ENCODE assay signal across 1 cellular context in the genomic region with DNA sequence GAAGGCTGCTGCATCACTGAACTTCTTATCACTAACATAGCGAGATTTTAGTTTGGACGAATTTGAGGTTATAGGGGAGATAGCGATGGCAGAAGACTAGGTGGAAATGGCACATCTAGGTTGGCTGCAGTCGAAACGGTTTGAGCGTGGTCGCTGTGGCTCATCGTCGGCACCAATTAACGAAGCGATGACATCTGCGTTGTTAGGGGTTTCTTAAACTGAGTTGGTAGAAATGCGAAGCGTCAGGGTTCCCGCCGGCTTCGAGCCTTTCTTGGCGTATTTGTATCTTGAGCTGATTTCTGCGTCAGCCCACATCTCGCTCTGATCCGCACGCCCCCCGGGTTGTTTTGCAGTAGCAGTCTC.
TF ChIP-seq lines count a peak whose summit lies in the region.

No MANE protein-coding gene starts in this region.

TF ChIP-seq in A549, 52 proteins besides CTCF, POLR2A, EP300 and RAD21 (continued from another document):
- TF ChIP-seq TP53 (CRISPR knock-in tag; IDR thresholded peaks at IDR 0.05) (no peak), FOXS1 (CRISPR knock-in tag; IDR thresholded peaks at IDR 0.05) (no peak), POLR2AphosphoS2 (conservative IDR thresholded peaks at IDR 0.05; ENCODE audit: low read length) (no peak), ZSCAN20 (CRISPR knock-in tag; IDR thresholded peaks at IDR 0.05) (no peak), HOXA7 (CRISPR knock-in tag; IDR thresholded peaks at IDR 0.05) (no peak)
- TF ChIP-seq, protein P1, sequence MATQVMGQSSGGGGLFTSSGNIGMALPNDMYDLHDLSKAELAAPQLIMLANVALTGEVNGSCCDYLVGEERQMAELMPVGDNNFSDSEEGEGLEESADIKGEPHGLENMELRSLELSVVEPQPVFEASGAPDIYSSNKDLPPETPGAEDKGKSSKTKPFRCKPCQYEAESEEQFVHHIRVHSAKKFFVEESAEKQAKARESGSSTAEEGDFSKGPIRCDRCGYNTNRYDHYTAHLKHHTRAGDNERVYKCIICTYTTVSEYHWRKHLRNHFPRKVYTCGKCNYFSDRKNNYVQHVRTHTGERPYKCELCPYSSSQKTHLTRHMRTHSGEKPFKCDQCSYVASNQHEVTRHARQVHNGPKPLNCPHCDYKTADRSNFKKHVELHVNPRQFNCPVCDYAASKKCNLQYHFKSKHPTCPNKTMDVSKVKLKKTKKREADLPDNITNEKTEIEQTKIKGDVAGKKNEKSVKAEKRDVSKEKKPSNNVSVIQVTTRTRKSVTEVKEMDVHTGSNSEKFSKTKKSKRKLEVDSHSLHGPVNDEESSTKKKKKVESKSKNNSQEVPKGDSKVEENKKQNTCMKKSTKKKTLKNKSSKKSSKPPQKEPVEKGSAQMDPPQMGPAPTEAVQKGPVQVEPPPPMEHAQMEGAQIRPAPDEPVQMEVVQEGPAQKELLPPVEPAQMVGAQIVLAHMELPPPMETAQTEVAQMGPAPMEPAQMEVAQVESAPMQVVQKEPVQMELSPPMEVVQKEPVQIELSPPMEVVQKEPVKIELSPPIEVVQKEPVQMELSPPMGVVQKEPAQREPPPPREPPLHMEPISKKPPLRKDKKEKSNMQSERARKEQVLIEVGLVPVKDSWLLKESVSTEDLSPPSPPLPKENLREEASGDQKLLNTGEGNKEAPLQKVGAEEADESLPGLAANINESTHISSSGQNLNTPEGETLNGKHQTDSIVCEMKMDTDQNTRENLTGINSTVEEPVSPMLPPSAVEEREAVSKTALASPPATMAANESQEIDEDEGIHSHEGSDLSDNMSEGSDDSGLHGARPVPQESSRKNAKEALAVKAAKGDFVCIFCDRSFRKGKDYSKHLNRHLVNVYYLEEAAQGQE (IDR thresholded peaks at IDR 0.05), result no peak
- TF ChIP-seq, protein P2, sequence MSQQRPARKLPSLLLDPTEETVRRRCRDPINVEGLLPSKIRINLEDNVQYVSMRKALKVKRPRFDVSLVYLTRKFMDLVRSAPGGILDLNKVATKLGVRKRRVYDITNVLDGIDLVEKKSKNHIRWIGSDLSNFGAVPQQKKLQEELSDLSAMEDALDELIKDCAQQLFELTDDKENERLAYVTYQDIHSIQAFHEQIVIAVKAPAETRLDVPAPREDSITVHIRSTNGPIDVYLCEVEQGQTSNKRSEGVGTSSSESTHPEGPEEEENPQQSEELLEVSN (IDR thresholded peaks at IDR 0.05; ENCODE audit: borderline replicate concordance, low read depth), result no peak
